18 cellular contexts compared by ENCODE assay signal in the genomic region with DNA sequence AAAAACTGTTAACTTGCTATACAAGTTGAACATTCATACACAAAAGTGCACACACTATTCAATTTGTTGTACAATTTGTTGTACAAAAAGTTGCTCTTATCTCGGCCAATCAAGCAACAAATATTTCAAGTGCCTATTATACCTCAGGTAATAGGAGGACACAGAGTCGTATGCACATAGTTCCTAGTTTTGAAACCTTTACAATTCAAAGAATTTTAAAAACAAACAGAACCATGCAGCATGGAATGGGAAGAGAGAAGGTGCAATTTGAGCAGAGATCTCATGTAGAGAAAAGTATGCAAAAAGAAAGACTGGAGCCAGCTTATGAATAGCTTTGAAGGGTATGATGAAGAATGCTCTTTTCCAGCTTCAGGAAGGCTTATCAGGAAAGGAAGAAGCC.
"Had no signal": no experiment of that assay in that cellular context is flagged by ENCODE, and none has a peak within 500 bp of the region (broad histone marks: within the 10 kb centered on the region; RNA-seq: fewer than 3 reads in every experiment).

No MANE protein-coding gene starts in this region.

- H3K9me3 ChIP-seq: esophagus muscularis mucosa, gastrocnemius medialis, heart right ventricle, right atrium auricular region, stomach, thoracic aorta, uterus had no signal

- H3K36me3 ChIP-seq: uterus had no signal

- ATAC-seq: gastrocnemius medialis, heart right ventricle, left cardiac atrium, left ventricle myocardium superior had no signal

- DNase-seq: central memory CD4-positive, alpha-beta T cell; effector memory CD4-positive, alpha-beta T cell; gastrocnemius medialis; heart right ventricle; kidney; left cardiac atrium; left ventricle myocardium superior; mesenchymal stem cell; naive B cell; small intestine; stimulated activated CD4-positive, alpha-beta T cell treated with anti-CD3 and anti-CD28 coated beads, Interleukin-12 subunit alpha, Interleukin-12 subunit beta, amount 100 ng/mL, for 4 hours; stimulated activated naive CD4-positive, alpha-beta T cell; stomach; substantia nigra; uterus had no signal

- H3K27me3 ChIP-seq: esophagus muscularis mucosa, gastrocnemius medialis, heart right ventricle, right atrium auricular region, stomach, uterus had no signal

- H3K27ac ChIP-seq: esophagus muscularis mucosa, heart right ventricle, right atrium auricular region, stomach, thoracic aorta, uterus had no signal

- H3K4me3 ChIP-seq: esophagus muscularis mucosa, gastrocnemius medialis, heart right ventricle, right atrium auricular region, stomach, thoracic aorta, uterus had no signal

- H3K4me1 ChIP-seq: esophagus muscularis mucosa, heart right ventricle, right atrium auricular region, stomach, uterus had no signal
